30 cellular contexts compared by ENCODE assay signal in the genomic region with DNA sequence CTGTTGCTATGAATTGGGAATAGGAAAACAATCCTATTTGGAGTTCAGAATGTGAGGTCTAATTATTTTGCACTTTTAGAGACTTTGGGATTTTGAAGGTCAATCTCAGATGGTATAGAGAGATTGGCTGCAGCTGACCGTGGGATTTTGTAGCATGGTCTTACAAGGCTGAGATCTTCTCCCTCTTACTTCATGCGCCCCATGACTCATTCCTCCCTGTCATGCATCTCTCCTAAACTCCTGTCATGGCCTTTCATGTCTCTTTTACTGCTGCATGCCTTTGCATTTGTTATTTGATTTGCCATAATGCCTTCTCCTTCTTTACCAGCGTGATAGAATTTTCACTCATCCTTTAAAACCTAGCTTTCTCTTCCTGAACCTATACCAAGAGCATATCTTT.
A peak's percentile ranks its signal among the peaks of the same experiment; 100 is the strongest.
DNase-seq lines count a peak whose midpoint lies in the region; ATAC-seq and TF ChIP-seq lines count a peak whose summit lies in the region.
"Had no signal": no experiment of that assay in that cellular context is flagged by ENCODE, and none has a peak within 500 bp of the region (broad histone marks: within the 10 kb centered on the region; RNA-seq: fewer than 3 reads in every experiment).

No MANE protein-coding gene starts in this region.

- H4K91ac ChIP-seq in IMR-90 (ENCODE audit: insufficient read depth, low read depth, low read length) = no peak overlapping the region

- H4K5ac ChIP-seq in IMR-90 (ENCODE audit: low read depth, low read length) = no peak overlapping the region

- H3K4me3 Mint-ChIP-seq in WTC11 = no peak overlapping the region
- no peak overlapping the region for H3K4me3 Mint-ChIP-seq in activated naive CD4-positive, alpha-beta T cell treated with anti-CD3 and anti-CD28 coated beads, Interleukin-2, amount 10 ng/mL, durations not matched to agents 7 days and 5 days
- H3K4me3 Mint-ChIP-seq: activated B cell treated with CpG ODN at 0.5 μM for 24 hours; activated CD4-positive, alpha-beta memory T cell treated with anti-CD3 and anti-CD28 coated beads for 36 hours; activated naive CD8-positive, alpha-beta T cell; activated T-helper 17 cell treated with anti-CD3 and anti-CD28 coated beads, Interleukin-2, amount 50 U/mL, for 72 hours; B cell; nephron; stimulated activated effector memory CD8-positive, alpha-beta T cell treated with anti-CD3 and anti-CD28 coated beads, Interleukin-12 subunit alpha, Interleukin-12 subunit beta, amount 100 ng/mL, for 72 hours had no signal

- no peak for TF ChIP-seq CTCF in IMR-90 (conservative IDR thresholded peaks at IDR 0.05; ENCODE audit: low read depth, low read length)
- TF ChIP-seq CTCF in WTC11 (IDR thresholded peaks at IDR 0.05) = no peak
- TF ChIP-seq CTCF in fibroblast of villous mesenchyme (IDR thresholded peaks at IDR 0.05; ENCODE audit: insufficient read depth, low read depth, low read length) = no peak

- H3K9me1 ChIP-seq in IMR-90 (ENCODE audit: insufficient read depth, low read length) = no peaks in the 10 kb centered on the region

- in situ Hi-C loops in IMR-90 (cut with MboI; ENCODE audit: low sequenced_read_pairs) = no loop called here

- H3K56ac ChIP-seq in IMR-90 (ENCODE audit: extremely low read depth, insufficient read depth, low read length) = no peak overlapping the region

- no peak for TF ChIP-seq RAD21 in IMR-90 (IDR thresholded peaks at IDR 0.05; ENCODE audit: low read length)

- no peak overlapping the region for H2BK20ac ChIP-seq in IMR-90 (ENCODE audit: low read depth, low read length)

- H2AK5ac ChIP-seq in IMR-90 (ENCODE audit: low read depth, low read length) = no peak overlapping the region

- no peak for TF ChIP-seq POLR2A in IMR-90 (IDR thresholded peaks at IDR 0.05; ENCODE audit: low read depth, low read length)

- no peaks in the 10 kb centered on the region for H3K27me3 ChIP-seq in IMR-90 (ENCODE audit: control insufficient read depth, insufficient read depth, low read length)
- H3K27me3 ChIP-seq: gastrocnemius medialis, hepatocyte, right atrium auricular region, spleen, upper lobe of right lung had no signal

- CTCF ChIA-PET in IMR-90 (lab: Yijun Ruan, JAX) = no interaction called here
- CTCF ChIA-PET in WTC11 (lab: Charles Lee) = interaction anchor here (1.0 kb wide), 1 partner anchor 670 kb away, joined by 4 read pairs; no protein-coding TSS in a partner anchor
- CTCF ChIA-PET in activated naive CD4-positive, alpha-beta T cell treated with anti-CD3 and anti-CD28 coated beads, Interleukin-2, amount 10 ng/mL, durations not matched to agents 7 days and 5 days (lab: Charles Lee) = no interaction called here

- no peak overlapping the region for H3K27ac Mint-ChIP-seq in WTC11
- no peak overlapping the region for H3K27ac Mint-ChIP-seq in activated naive CD4-positive, alpha-beta T cell treated with anti-CD3 and anti-CD28 coated beads, Interleukin-2, amount 10 ng/mL, durations not matched to agents 7 days and 5 days
- H3K27ac Mint-ChIP-seq: activated B cell treated with CpG ODN at 0.5 μM for 24 hours; activated CD4-positive, alpha-beta memory T cell treated with anti-CD3 and anti-CD28 coated beads for 36 hours; activated naive CD8-positive, alpha-beta T cell; activated T-helper 17 cell treated with anti-CD3 and anti-CD28 coated beads, Interleukin-2, amount 50 U/mL, for 72 hours; B cell; nephron had no signal

- H3K4me2 ChIP-seq in IMR-90 (ENCODE audit: low read depth, low read length) = no peak overlapping the region
- H3K4me2 ChIP-seq: hepatocyte had no signal

- no peak overlapping the region for H2AK9ac ChIP-seq in IMR-90 (replicated peaks; ENCODE audit: low read depth, low read length, poor library complexity)

- peaks cover 15% of the 10 kb centered on the region for H3K4me1 Mint-ChIP-seq in WTC11
- H3K4me1 Mint-ChIP-seq in activated naive CD4-positive, alpha-beta T cell treated with anti-CD3 and anti-CD28 coated beads, Interleukin-2, amount 10 ng/mL, durations not matched to agents 7 days and 5 days = no peaks in the 10 kb centered on the region
- H3K4me1 Mint-ChIP-seq: activated B cell treated with CpG ODN at 0.5 μM for 24 hours, B cell, nephron had no signal

- ATAC-seq in IMR-90 (ENCODE audit: low read depth) = no peak
- ATAC-seq in WTC11 = peak; percentile 28; the same call in 1 of the 2 replicates
- ATAC-seq in GM18498 (IDR thresholded peaks at IDR 0.05; ENCODE audit: unreplicated experiment) = no peak
- ATAC-seq in GM19463 (IDR thresholded peaks at IDR 0.05; ENCODE audit: unreplicated experiment) = no peak
- ATAC-seq: activated T-helper 17 cell treated with anti-CD3 and anti-CD28 coated beads, Interleukin-2, amount 50 U/mL, for 72 hours; gastrocnemius medialis; HCT116; SK-N-SH treated with all-trans-retinoic acid at 6 μM for 48 hours; stimulated activated effector memory CD8-positive, alpha-beta T cell treated with anti-CD3 and anti-CD28 coated beads, Interleukin-12 subunit alpha, Interleukin-12 subunit beta, amount 100 ng/mL, for 72 hours; upper lobe of right lung had no signal

- H3K18ac ChIP-seq in IMR-90 (ENCODE audit: low read depth, low read length) = no peak overlapping the region; the same call in 1 of the 2 replicates

- no peak overlapping the region for H4K8ac ChIP-seq in IMR-90 (ENCODE audit: low read depth in 2 of 2, low read length in 2 of 2)

- H3K4me1 ChIP-seq in IMR-90 (ENCODE audit: control insufficient read depth, insufficient read depth, low read length) = no peaks in the 10 kb centered on the region; the same call in 1 of the 2 replicates
- H3K4me1 ChIP-seq: right atrium auricular region, spleen, upper lobe of right lung had no signal

- H4K20me1 ChIP-seq in IMR-90 (ENCODE audit: insufficient read depth, low read length) = no peaks in the 10 kb centered on the region

- H3K27ac ChIP-seq in IMR-90 (ENCODE audit: insufficient read depth, low read length) = no peak overlapping the region
- H3K27ac ChIP-seq: epithelial cell of prostate, gastrocnemius medialis, hepatocyte, right atrium auricular region, spleen, upper lobe of right lung had no signal

- no peak overlapping the region; the same call in 1 of the 2 replicates for H3K14ac ChIP-seq in IMR-90 (replicated peaks; ENCODE audit: low read depth, low read length)

- DNase-seq in Daoy (ENCODE audit: low read depth) = peak; percentile 37
- peak; percentile 38 for DNase-seq in IMR-90
- no peak for DNase-seq in WTC11 (ENCODE audit: low spot score)
- peak; percentile 20 for DNase-seq in fibroblast of villous mesenchyme (ENCODE audit: low read depth)
- no peak for DNase-seq in activated naive CD4-positive, alpha-beta T cell treated with anti-CD3 and anti-CD28 coated beads, Interleukin-2, amount 10 ng/mL, durations not matched to agents 7 days and 5 days
- DNase-seq in NCI-H748 (lab: John Stamatoyannopoulos, UW; ENCODE audit: unreplicated experiment) = no peak
- DNase-seq: activated B cell treated with CpG ODN at 0.5 μM for 24 hours; activated CD4-positive, alpha-beta memory T cell treated with anti-CD3 and anti-CD28 coated beads for 36 hours; activated CD8-positive, alpha-beta memory T cell treated with anti-CD3 and anti-CD28 coated beads, Interleukin-2, amount 50 U/mL, for 48 hours; gastrocnemius medialis; NCI-H1092 treated with DMSO at 0.1 percent for 48 hours; NCI-H2029 treated with DMSO at 0.1 percent for 48 hours; NCI-H345; NCI-H774; spleen; stimulated activated CD4-positive, alpha-beta T cell treated with anti-CD3 and anti-CD28 coated beads, Interleukin-2, amount 100 ng/mL, for 48 hours; substantia nigra; upper lobe of right lung had no signal

- H3K79me1 ChIP-seq in IMR-90 (ENCODE audit: low read depth in 1 of 2, low read length in 2 of 2) = no peaks in the 10 kb centered on the region; a peak in 1 of 4 replicates

- H3K23ac ChIP-seq in IMR-90 (ENCODE audit: low read depth, low read length) = no peak overlapping the region

- dilution Hi-C loops in IMR-90 (cut with HindIII; ENCODE audit: low sequenced_read_pairs, unreplicated experiment) = no loop called here

- no TSS peak for BruUV-seq in IMR-90 (replicated peaks; lab: Mats Ljungman, UMichigan)

- 100% methylated on average over 1 of the region's 3 CpGs; no CpG with 5 or more reads in 1 of the 2 experiments for WGBS in IMR-90 (ENCODE audit: extremely low coverage in 2 of 2, insufficient read length in 1 of 2), 2 experiments

- H3K9ac ChIP-seq in IMR-90 (ENCODE audit: low read depth, low read length) = no peak overlapping the region

- H3K4me3 ChIP-seq in IMR-90 (ENCODE audit: insufficient read depth, low read depth, low read length) (no peak overlapping the region), fibroblast of villous mesenchyme (ENCODE audit: low read depth, low read length) (no peak overlapping the region)
- H3K4me3 ChIP-seq: gastrocnemius medialis, hepatocyte, right atrium auricular region, spleen, upper lobe of right lung had no signal

- H3K9me3 Mint-ChIP-seq in WTC11 = no peaks in the 10 kb centered on the region
- no peaks in the 10 kb centered on the region for H3K9me3 Mint-ChIP-seq in activated naive CD4-positive, alpha-beta T cell treated with anti-CD3 and anti-CD28 coated beads, Interleukin-2, amount 10 ng/mL, durations not matched to agents 7 days and 5 days
- H3K9me3 Mint-ChIP-seq: activated B cell treated with CpG ODN at 0.5 μM for 24 hours; activated CD4-positive, alpha-beta memory T cell treated with anti-CD3 and anti-CD28 coated beads for 36 hours; activated T-helper 17 cell treated with anti-CD3 and anti-CD28 coated beads, Interleukin-2, amount 50 U/mL, for 72 hours; nephron; stimulated activated effector memory CD8-positive, alpha-beta T cell treated with anti-CD3 and anti-CD28 coated beads, Interleukin-12 subunit alpha, Interleukin-12 subunit beta, amount 100 ng/mL, for 72 hours had no signal

- H3K4ac ChIP-seq in IMR-90 (ENCODE audit: low read depth, low read length) = no peak overlapping the region

- no peaks in the 10 kb centered on the region for H3K27me3 Mint-ChIP-seq in WTC11 (ENCODE audit: low read depth)
- no peaks in the 10 kb centered on the region for H3K27me3 Mint-ChIP-seq in activated naive CD4-positive, alpha-beta T cell treated with anti-CD3 and anti-CD28 coated beads, Interleukin-2, amount 10 ng/mL, durations not matched to agents 7 days and 5 days
- H3K27me3 Mint-ChIP-seq: activated B cell treated with CpG ODN at 0.5 μM for 24 hours; activated CD4-positive, alpha-beta memory T cell treated with anti-CD3 and anti-CD28 coated beads for 36 hours; activated naive CD8-positive, alpha-beta T cell; activated T-helper 17 cell treated with anti-CD3 and anti-CD28 coated beads, Interleukin-2, amount 50 U/mL, for 72 hours; B cell had no signal

- H2AFZ ChIP-seq in IMR-90 (replicated peaks; ENCODE audit: low read length, poor library complexity) = no peak overlapping the region
- H2AFZ ChIP-seq: hepatocyte had no signal

- H3K9me3 ChIP-seq in IMR-90 (ENCODE audit: control insufficient read depth, insufficient read depth, low read length) = no peaks in the 10 kb centered on the region
- H3K9me3 ChIP-seq: gastrocnemius medialis, right atrium auricular region, spleen, upper lobe of right lung had no signal

- POLR2A ChIA-PET in IMR-90 (lab: Charles Lee; ENCODE audit: unreplicated experiment) = no interaction called here
- POLR2A ChIA-PET in WTC11 (lab: Charles Lee) = no interaction called here

- H2BK15ac ChIP-seq in IMR-90 (ENCODE audit: low read depth, low read length) = no peak overlapping the region

- no peak overlapping the region for H2BK5ac ChIP-seq in IMR-90 (ENCODE audit: low read depth, low read length, poor library complexity, severe bottlenecking)

- no peaks in the 10 kb centered on the region for H3K36me3 ChIP-seq in IMR-90 (ENCODE audit: control insufficient read depth, insufficient read depth, low read length)
- H3K36me3 ChIP-seq: gastrocnemius medialis, right atrium auricular region, upper lobe of right lung had no signal

- H2BK120ac ChIP-seq in IMR-90 (ENCODE audit: low read depth, low read length) = no peak overlapping the region

- H3K36me3 Mint-ChIP-seq in WTC11 = no peaks in the 10 kb centered on the region
- H3K36me3 Mint-ChIP-seq in activated naive CD4-positive, alpha-beta T cell treated with anti-CD3 and anti-CD28 coated beads, Interleukin-2, amount 10 ng/mL, durations not matched to agents 7 days and 5 days = no peaks in the 10 kb centered on the region
- H3K36me3 Mint-ChIP-seq: stimulated activated effector memory CD8-positive, alpha-beta T cell treated with anti-CD3 and anti-CD28 coated beads, Interleukin-12 subunit alpha, Interleukin-12 subunit beta, amount 100 ng/mL, for 72 hours had no signal

- intact Hi-C loops in IMR-90 (cut with micrococcal nuclease) = no loop called here

Comparison
In these comparisons a context has a peak if more than half of its experiments do, and no peak if none do; other contexts are left out.
1. DNase-seq: peak in Daoy (single experiment), IMR-90 (single experiment) and fibroblast of villous mesenchyme (single experiment); none in WTC11 (single experiment), activated naive CD4-positive, alpha-beta T cell treated with anti-CD3 and anti-CD28 coated beads, Interleukin-2, amount 10 ng/mL, durations not matched to agents 7 days and 5 days (single experiment) and NCI-H748 (single experiment).